18 cellular contexts compared by ENCODE assay signal in the genomic region with DNA sequence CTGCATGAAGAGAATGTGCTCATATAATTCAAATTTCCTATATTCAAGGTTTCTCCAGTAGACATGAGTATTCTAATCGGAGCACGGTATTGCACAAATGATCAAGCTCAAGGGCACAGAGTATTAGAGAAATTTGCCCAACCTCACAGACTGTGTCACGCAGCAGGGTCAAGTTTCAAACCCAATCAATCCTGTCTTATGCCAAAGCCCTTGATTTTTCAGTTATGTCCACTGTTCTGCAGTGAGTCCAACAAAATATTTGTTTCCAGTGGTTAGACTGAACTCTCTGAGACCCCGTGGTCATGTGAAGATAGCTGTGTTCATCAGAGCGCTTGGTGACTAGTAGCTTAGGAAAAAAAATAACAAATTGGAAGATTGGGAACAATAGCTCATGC.
"Had no signal": no experiment of that assay in that cellular context is flagged by ENCODE, and none has a peak within 500 bp of the region (broad histone marks: within the 10 kb centered on the region; RNA-seq: fewer than 3 reads in every experiment).

No MANE protein-coding gene starts in this region.

- H3K4me3 ChIP-seq: gastroesophageal sphincter, heart left ventricle, mucosa of descending colon, suprapubic skin had no signal

- H3K36me3 ChIP-seq: gastroesophageal sphincter, heart left ventricle, neutrophil, suprapubic skin had no signal

- DNase-seq: activated CD4-positive, alpha-beta T cell treated with anti-CD3 and anti-CD28 coated beads, Interleukin-2, amount 50 U/mL, for 4 hours; activated gamma-delta T cell; activated T-cell treated with anti-CD3 and anti-CD28 coated beads, Interleukin-2, amount 50 U/mL, for 72 hours; heart left ventricle; left ventricle myocardium superior; mucosa of descending colon; naive thymus-derived CD4-positive, alpha-beta T cell; stimulated activated CD4-positive, alpha-beta T cell treated with anti-CD3 and anti-CD28 coated beads, Interleukin-12 subunit alpha, Interleukin-12 subunit beta, amount 100 ng/mL, for 4 hours; stimulated activated CD4-positive, alpha-beta T cell treated with anti-CD3 and anti-CD28 coated beads, Interleukin-1b, Interleukin-23, amount 100 ng/mL, for 48 hours; T-helper 17 cell had no signal

- H3K9ac ChIP-seq: parathyroid adenoma had no signal

- H3K27me3 Mint-ChIP-seq: activated naive CD4-positive, alpha-beta T cell treated with anti-CD3 and anti-CD28 coated beads, Interleukin-2, amount 50 U/mL, for 24 hours; memory B cell; naive thymus-derived CD4-positive, alpha-beta T cell; T-helper 17 cell had no signal

- H3K79me2 ChIP-seq: parathyroid adenoma had no signal

- H3K4me1 ChIP-seq: parathyroid adenoma had no signal

- H3K9me3 Mint-ChIP-seq: activated naive CD4-positive, alpha-beta T cell treated with anti-CD3 and anti-CD28 coated beads, Interleukin-2, amount 50 U/mL, for 24 hours; memory B cell; type B pancreatic cell had no signal

- H3K36me3 Mint-ChIP-seq: memory B cell, type B pancreatic cell had no signal

- H3K9me3 ChIP-seq: gastroesophageal sphincter, mucosa of descending colon, neutrophil had no signal

- H2AFZ ChIP-seq: parathyroid adenoma had no signal

- ATAC-seq: gastroesophageal sphincter; left ventricle myocardium superior; mucosa of descending colon; naive thymus-derived CD4-positive, alpha-beta T cell; T-helper 17 cell had no signal

- H3K27ac ChIP-seq: gastroesophageal sphincter, neutrophil, parathyroid adenoma, suprapubic skin, VCaP had no signal

- H3K4me3 Mint-ChIP-seq: activated naive CD4-positive, alpha-beta T cell treated with anti-CD3 and anti-CD28 coated beads, Interleukin-2, amount 50 U/mL, for 24 hours; memory B cell; naive thymus-derived CD4-positive, alpha-beta T cell; T-helper 17 cell had no signal

- H3K27ac Mint-ChIP-seq: activated naive CD4-positive, alpha-beta T cell treated with anti-CD3 and anti-CD28 coated beads, Interleukin-2, amount 50 U/mL, for 24 hours; activated T-cell treated with anti-CD3 and anti-CD28 coated beads, Interleukin-2, amount 50 U/mL, for 72 hours; T-helper 17 cell; type B pancreatic cell had no signal

- H3K27me3 ChIP-seq: gastroesophageal sphincter, heart left ventricle, neutrophil, suprapubic skin had no signal
